In the genomic region with DNA sequence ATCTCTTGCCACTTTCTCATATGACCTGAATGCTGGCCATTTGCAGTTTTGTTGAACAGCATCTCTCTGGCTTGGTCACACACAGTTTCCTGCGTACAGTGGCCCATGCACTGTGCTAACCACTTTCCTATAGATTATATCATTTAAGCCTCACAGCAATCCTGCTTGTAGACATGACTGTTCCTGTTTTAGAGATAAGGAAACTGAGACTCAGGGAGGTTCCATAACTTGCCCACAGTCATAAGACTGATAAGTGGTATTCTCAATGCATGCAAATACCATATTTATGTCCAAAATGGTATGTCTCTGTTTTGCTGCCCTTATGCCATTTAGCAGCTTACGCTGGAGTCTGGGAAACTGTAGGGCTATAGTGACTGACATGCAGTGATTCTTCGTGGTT, we compare ENCODE assay signal across 35 cellular contexts.
"Had no signal": no experiment of that assay in that cellular context is flagged by ENCODE, and none has a peak within 500 bp of the region (broad histone marks: within the 10 kb centered on the region; RNA-seq: fewer than 3 reads in every experiment).

No MANE protein-coding gene starts in this region.

- H3K36me3 ChIP-seq: adrenal gland, brain microvascular endothelial cell, esophagus squamous epithelium, gastroesophageal sphincter, heart right ventricle had no signal

- H3K4me3 ChIP-seq: adrenal gland, coronary artery, esophagus squamous epithelium, gastroesophageal sphincter, heart right ventricle, hepatocyte had no signal

- H3K4me1 ChIP-seq: esophagus squamous epithelium had no signal

- H3K27me3 Mint-ChIP-seq: activated B cell treated with CpG ODN at 0.5 μM for 24 hours; activated CD4-positive, alpha-beta memory T cell treated with anti-CD3 and anti-CD28 coated beads for 36 hours; activated CD8-positive, alpha-beta memory T cell treated with anti-CD3 and anti-CD28 coated beads, Interleukin-2, amount 10 ng/mL, durations not matched to agents 7 days and 5 days; activated naive CD8-positive, alpha-beta T cell treated with anti-CD3 and anti-CD28 coated beads for 36 hours; activated naive CD8-positive, alpha-beta T cell treated with anti-CD3 and anti-CD28 coated beads, Interleukin-2, amount 50 U/mL, for 24 hours; central memory CD8-positive, alpha-beta T cell; dendritic cell treated with granulocyte-macrophage colony-stimulating factor and Interleukin-4, amounts not matched to agents 40 ng/mL and 50 ng/mL, for 4 days; effector memory CD8-positive, alpha-beta T cell had no signal

- ATAC-seq: activated CD4-positive, CD25-positive, alpha-beta regulatory T cell treated with anti-CD3 and anti-CD28 coated beads, Interleukin-2, amount 50 U/mL, for 24 hours; activated CD8-positive, alpha-beta memory T cell treated with anti-CD3 and anti-CD28 coated beads, Interleukin-2, amount 10 ng/mL, durations not matched to agents 7 days and 5 days; activated CD8-positive, alpha-beta T cell treated with anti-CD3 and anti-CD28 coated beads, Interleukin-2, amount 10 ng/mL, durations not matched to agents 7 days and 5 days; activated naive CD8-positive, alpha-beta T cell treated with anti-CD3 and anti-CD28 coated beads, Interleukin-2, amount 50 U/mL, for 24 hours; effector memory CD8-positive, alpha-beta T cell; gastroesophageal sphincter; heart right ventricle had no signal

- DNase-seq: activated B cell treated with CpG ODN at 0.5 μM for 24 hours; activated CD4-positive, alpha-beta memory T cell treated with anti-CD3 and anti-CD28 coated beads for 36 hours; activated CD4-positive, alpha-beta T cell treated with anti-CD3 and anti-CD28 coated beads for 48 hours; activated CD4-positive, alpha-beta T cell treated with anti-CD3 and anti-CD28 coated beads, Interleukin-2, amount 50 U/mL, for 1 hour; activated CD8-positive, alpha-beta memory T cell treated with anti-CD3 and anti-CD28 coated beads, Interleukin-2, amount 10 ng/mL, durations not matched to agents 7 days and 5 days; activated CD8-positive, alpha-beta memory T cell treated with anti-CD3 and anti-CD28 coated beads, Interleukin-2, amount 50 U/mL, for 4 hours; activated CD8-positive, alpha-beta T cell treated with anti-CD3 and anti-CD28 coated beads, Interleukin-2, amount 10 ng/mL, durations not matched to agents 7 days and 5 days; activated effector memory CD4-positive, alpha-beta T cell treated with anti-CD3 and anti-CD28 coated beads, Interleukin-2, amount 50 U/mL, for 16 hours; activated naive CD4-positive, alpha-beta T cell treated with anti-CD3 and anti-CD28 coated beads for 36 hours; activated naive CD8-positive, alpha-beta T cell treated with anti-CD3 and anti-CD28 coated beads for 36 hours; activated naive CD8-positive, alpha-beta T cell treated with anti-CD3 and anti-CD28 coated beads, Interleukin-2, amount 50 U/mL, for 24 hours; activated T-cell treated with anti-CD3 and anti-CD28 coated beads, Interleukin-2, amount 50 U/mL, for 1 hour; activated T-cell treated with anti-CD3 and anti-CD28 coated beads, Interleukin-2, amount 50 U/mL, for 48 hours; adrenal gland; amygdala; brain microvascular endothelial cell; effector CD4-positive, alpha-beta T cell; effector memory CD8-positive, alpha-beta T cell; esophagus squamous epithelium; foreskin melanocyte; heart right ventricle; T-helper 2 cell had no signal

- H3K27me3 ChIP-seq: adrenal gland, brain microvascular endothelial cell, esophagus squamous epithelium, gastroesophageal sphincter, heart right ventricle, hepatocyte had no signal

- FAIRE-seq: astrocyte, bronchial epithelial cell, TTC549 had no signal

- H3K4me3 Mint-ChIP-seq: activated B cell treated with CpG ODN at 0.5 μM for 24 hours; activated CD4-positive, alpha-beta memory T cell treated with anti-CD3 and anti-CD28 coated beads for 36 hours; activated CD8-positive, alpha-beta memory T cell treated with anti-CD3 and anti-CD28 coated beads, Interleukin-2, amount 10 ng/mL, durations not matched to agents 7 days and 5 days; activated CD8-positive, alpha-beta T cell treated with anti-CD3 and anti-CD28 coated beads, Interleukin-2, amount 10 ng/mL, durations not matched to agents 7 days and 5 days; activated naive CD4-positive, alpha-beta T cell treated with anti-CD3 and anti-CD28 coated beads for 36 hours; activated naive CD4-positive, alpha-beta T cell treated with anti-CD3 and anti-CD28 coated beads, Interleukin-2, amount 50 U/mL, for 24 hours; activated naive CD8-positive, alpha-beta T cell treated with anti-CD3 and anti-CD28 coated beads for 36 hours; activated naive CD8-positive, alpha-beta T cell treated with anti-CD3 and anti-CD28 coated beads, Interleukin-2, amount 50 U/mL, for 24 hours; activated T-helper 1 cell treated with anti-CD3 and anti-CD28 coated beads, Interleukin-12 subunit alpha, Interleukin-12 subunit beta, Interleukin-2, Interleukin-4 antibody, amounts not matched to agents 30 ng/mL and 10 ng/mL and 1 ng/mL, durations not matched to agents 14 hours and 24 hours and 36 hours; central memory CD8-positive, alpha-beta T cell; dendritic cell treated with granulocyte-macrophage colony-stimulating factor and Interleukin-4, amounts not matched to agents 40 ng/mL and 50 ng/mL, for 4 days; effector memory CD8-positive, alpha-beta T cell had no signal

- H3K4me1 Mint-ChIP-seq: activated B cell treated with CpG ODN at 0.5 μM for 24 hours; activated CD8-positive, alpha-beta memory T cell treated with anti-CD3 and anti-CD28 coated beads, Interleukin-2, amount 10 ng/mL, durations not matched to agents 7 days and 5 days; activated naive CD4-positive, alpha-beta T cell treated with anti-CD3 and anti-CD28 coated beads, Interleukin-2, amount 50 U/mL, for 24 hours; activated naive CD8-positive, alpha-beta T cell treated with anti-CD3 and anti-CD28 coated beads for 36 hours; activated naive CD8-positive, alpha-beta T cell treated with anti-CD3 and anti-CD28 coated beads, Interleukin-2, amount 50 U/mL, for 24 hours; central memory CD8-positive, alpha-beta T cell had no signal

- H3K9me3 ChIP-seq: adrenal gland, esophagus squamous epithelium, gastroesophageal sphincter, heart right ventricle had no signal

- H3K4me2 ChIP-seq: hepatocyte had no signal

- H3K9me3 Mint-ChIP-seq: activated B cell treated with CpG ODN at 0.5 μM for 24 hours; activated CD4-positive, alpha-beta memory T cell treated with anti-CD3 and anti-CD28 coated beads for 36 hours; activated naive CD4-positive, alpha-beta T cell treated with anti-CD3 and anti-CD28 coated beads for 36 hours; activated naive CD4-positive, alpha-beta T cell treated with anti-CD3 and anti-CD28 coated beads, Interleukin-2, amount 50 U/mL, for 24 hours; activated naive CD8-positive, alpha-beta T cell treated with anti-CD3 and anti-CD28 coated beads for 36 hours; activated naive CD8-positive, alpha-beta T cell treated with anti-CD3 and anti-CD28 coated beads, Interleukin-2, amount 50 U/mL, for 24 hours; activated T-helper 1 cell treated with anti-CD3 and anti-CD28 coated beads, Interleukin-12 subunit alpha, Interleukin-12 subunit beta, Interleukin-2, Interleukin-4 antibody, amounts not matched to agents 30 ng/mL and 10 ng/mL and 1 ng/mL, durations not matched to agents 14 hours and 24 hours and 36 hours; activated T-helper 2 cell treated with anti-CD3 and anti-CD28 coated beads, Interferon-gamma antibody, Interleukin-2, Interleukin-4, amounts not matched to agents 10 μg/mL and 5 μg/mL and 100 μg/mL, durations not matched to agents 14 hours and 24 hours and 36 hours; central memory CD8-positive, alpha-beta T cell; dendritic cell treated with granulocyte-macrophage colony-stimulating factor and Interleukin-4, amounts not matched to agents 40 ng/mL and 50 ng/mL, for 4 days; effector memory CD8-positive, alpha-beta T cell had no signal

- H3K27ac Mint-ChIP-seq: activated B cell treated with CpG ODN at 0.5 μM for 24 hours; activated CD4-positive, alpha-beta memory T cell treated with anti-CD3 and anti-CD28 coated beads for 36 hours; activated CD8-positive, alpha-beta memory T cell treated with anti-CD3 and anti-CD28 coated beads, Interleukin-2, amount 10 ng/mL, durations not matched to agents 7 days and 5 days; activated CD8-positive, alpha-beta T cell treated with anti-CD3 and anti-CD28 coated beads, Interleukin-2, amount 10 ng/mL, durations not matched to agents 7 days and 5 days; activated naive CD4-positive, alpha-beta T cell treated with anti-CD3 and anti-CD28 coated beads for 36 hours; activated naive CD4-positive, alpha-beta T cell treated with anti-CD3 and anti-CD28 coated beads, Interleukin-2, amount 50 U/mL, for 24 hours; activated naive CD8-positive, alpha-beta T cell treated with anti-CD3 and anti-CD28 coated beads for 36 hours; activated naive CD8-positive, alpha-beta T cell treated with anti-CD3 and anti-CD28 coated beads, Interleukin-2, amount 50 U/mL, for 24 hours; activated T-helper 1 cell treated with anti-CD3 and anti-CD28 coated beads, Interleukin-12 subunit alpha, Interleukin-12 subunit beta, Interleukin-2, Interleukin-4 antibody, amounts not matched to agents 30 ng/mL and 10 ng/mL and 1 ng/mL, durations not matched to agents 14 hours and 24 hours and 36 hours; activated T-helper 2 cell treated with anti-CD3 and anti-CD28 coated beads, Interferon-gamma antibody, Interleukin-2, Interleukin-4, amounts not matched to agents 10 μg/mL and 5 μg/mL and 100 μg/mL, durations not matched to agents 14 hours and 24 hours and 36 hours; dendritic cell treated with granulocyte-macrophage colony-stimulating factor and Interleukin-4, amounts not matched to agents 40 ng/mL and 50 ng/mL, for 4 days; effector memory CD8-positive, alpha-beta T cell had no signal

- H3K36me3 Mint-ChIP-seq: activated CD4-positive, alpha-beta memory T cell treated with anti-CD3 and anti-CD28 coated beads for 36 hours; activated CD8-positive, alpha-beta memory T cell treated with anti-CD3 and anti-CD28 coated beads, Interleukin-2, amount 10 ng/mL, durations not matched to agents 7 days and 5 days; activated naive CD4-positive, alpha-beta T cell treated with anti-CD3 and anti-CD28 coated beads, Interleukin-2, amount 50 U/mL, for 24 hours; activated naive CD8-positive, alpha-beta T cell treated with anti-CD3 and anti-CD28 coated beads for 36 hours had no signal

- H3K27ac ChIP-seq: adrenal gland, brain microvascular endothelial cell, coronary artery, esophagus squamous epithelium, gastroesophageal sphincter, heart right ventricle, hepatocyte, VCaP had no signal

- H2AFZ ChIP-seq: hepatocyte had no signal
